Comparison of ENCODE assay signal across 9 cellular contexts in genomic region chr6:35453236-35453635, GRCh38. TPM values are rescaled to one million over a fixed set of nuclear protein-coding genes. Genes with fewer than 3 reads are reported as not detected.
A peak's percentile ranks its signal among the peaks of the same experiment; 100 is the strongest.
DNase-seq lines count a peak whose midpoint lies in the region; ATAC-seq and TF ChIP-seq lines count a peak whose summit lies in the region.
"Had no signal": no experiment of that assay in that cellular context is flagged by ENCODE, and none has a peak within 500 bp of the region (broad histone marks: within the 10 kb centered on the region; RNA-seq: fewer than 3 reads in every experiment).

No MANE protein-coding gene starts in this region.

- peak overlapping the region; percentile 79 for H3K4me3 ChIP-seq in iPS-15b (ENCODE audit: low read depth, low read length)
- H3K4me3 ChIP-seq in suprapubic skin = peak overlapping the region; percentile 74

- intact Hi-C loops in activated B cell treated with CpG ODN at 0.5 μM for 24 hours (cut with micrococcal nuclease) (no loop called here), sciatic nerve (cut with DNase I) (no loop called here)

- H3K9me3 Mint-ChIP-seq in activated T-cell treated with anti-CD3 and anti-CD28 coated beads, Interleukin-2, amount 50 U/mL, for 4 hours = no peaks in the 10 kb centered on the region
- H3K9me3 Mint-ChIP-seq in activated B cell treated with CpG ODN at 0.5 μM for 24 hours = no peaks in the 10 kb centered on the region

- peaks cover 9% of the 10 kb centered on the region for H3K36me3 Mint-ChIP-seq in activated T-cell treated with anti-CD3 and anti-CD28 coated beads, Interleukin-2, amount 50 U/mL, for 4 hours (ENCODE audit: insufficient read depth)
- peaks cover 16% of the 10 kb centered on the region for H3K36me3 Mint-ChIP-seq in activated B cell treated with CpG ODN at 0.5 μM for 24 hours (ENCODE audit: low read depth)

- no peak for DNase-seq in activated T-cell treated with anti-CD3 and anti-CD28 coated beads, Interleukin-2, amount 50 U/mL, for 4 hours
- no peak for DNase-seq in activated T-cell treated with anti-CD3 and anti-CD28 coated beads, Interleukin-2, amount 50 U/mL, for 48 hours
- DNase-seq in activated B cell treated with CpG ODN at 0.5 μM for 24 hours (no peak), suprapubic skin (ENCODE audit: low spot score in 2 of 2) (no peak), sciatic nerve (ENCODE audit: low spot score) (no peak), SHP77 (lab: John Stamatoyannopoulos, UW) (no peak)
- DNase-seq in stimulated activated naive CD4-positive, alpha-beta T cell treated with Interleukin-2 at 50 U/mL for 16 hours (lab: John Stamatoyannopoulos, UW) = no peak

- POLR2A ChIA-PET in activated B cell treated with CpG ODN at 0.5 μM for 24 hours (lab: Charles Lee) = interaction anchor here (0.5 to 1.8 kb wide), 3 partner anchors 110 to 153 kb away, joined by 3 to 17 read pairs (median 5); partner anchors contain the start of gene PPARD

- peaks cover 12% of the 10 kb centered on the region for H3K36me3 ChIP-seq in iPS-15b (ENCODE audit: control insufficient read depth, insufficient read depth, low read length)
- peaks cover 11% of the 10 kb centered on the region for H3K36me3 ChIP-seq in suprapubic skin

- CTCF ChIA-PET in activated B cell treated with CpG ODN at 0.5 μM for 24 hours (lab: Charles Lee) = interaction anchor here (1.9 to 3.3 kb wide), 3 partner anchors 14 to 110 kb away, joined by 5 to 35 read pairs (median 15); partner anchors contain the start of genes PPARD and RPL10A

- H3K4me3 Mint-ChIP-seq in activated T-cell treated with anti-CD3 and anti-CD28 coated beads, Interleukin-2, amount 50 U/mL, for 4 hours = peak overlapping the region; percentile 83
- peak overlapping the region; percentile 71 for H3K4me3 Mint-ChIP-seq in activated B cell treated with CpG ODN at 0.5 μM for 24 hours

- H3K27ac Mint-ChIP-seq in activated B cell treated with CpG ODN at 0.5 μM for 24 hours = no peak overlapping the region

- H3K9ac ChIP-seq in iPS-15b (ENCODE audit: low read depth, low read length) = no peak overlapping the region

- H3K9me3 ChIP-seq in iPS-15b (ENCODE audit: control insufficient read depth, insufficient read depth, low read length) (no peaks in the 10 kb centered on the region), suprapubic skin (no peaks in the 10 kb centered on the region)

- H3K4me1 Mint-ChIP-seq in activated T-cell treated with anti-CD3 and anti-CD28 coated beads, Interleukin-2, amount 50 U/mL, for 4 hours (ENCODE audit: low read depth) = peaks cover 27% of the 10 kb centered on the region
- H3K4me1 Mint-ChIP-seq in activated B cell treated with CpG ODN at 0.5 μM for 24 hours = peaks cover 27% of the 10 kb centered on the region

- TF ChIP-seq CTCF in activated B cell treated with CpG ODN at 0.5 μM for 24 hours (IDR thresholded peaks at IDR 0.05) (no peak), suprapubic skin (IDR thresholded peaks at IDR 0.05) (no peak)

- H3K27ac ChIP-seq in suprapubic skin = no peak overlapping the region

- TF ChIP-seq POLR2A in suprapubic skin (IDR thresholded peaks at IDR 0.05) = no peak

- H3K27me3 ChIP-seq in iPS-15b (ENCODE audit: control insufficient read depth, insufficient read depth, low read length) = peaks cover 6% of the 10 kb centered on the region
- H3K27me3 ChIP-seq in suprapubic skin = no peaks in the 10 kb centered on the region

- peaks cover 11% of the 10 kb centered on the region for H3K4me1 ChIP-seq in iPS-15b (ENCODE audit: control insufficient read depth, insufficient read depth, low read length)
- peaks cover 45% of the 10 kb centered on the region for H3K4me1 ChIP-seq in suprapubic skin

- no peak for TF ChIP-seq EP300 in suprapubic skin (IDR thresholded peaks at IDR 0.05)

- ATAC-seq in activated T-cell treated with anti-CD3 and anti-CD28 coated beads, Interleukin-2, amount 50 U/mL, for 4 hours = no peak
- no peak for ATAC-seq in activated B cell treated with CpG ODN at 0.5 μM for 24 hours (ENCODE audit: low read depth)
- no peak for ATAC-seq in sciatic nerve

- 7% methylated on average over 3 of the region's 3 CpGs for whole genome bisulfite sequencing in suprapubic skin

- no peaks in the 10 kb centered on the region for H3K27me3 Mint-ChIP-seq in activated T-cell treated with anti-CD3 and anti-CD28 coated beads, Interleukin-2, amount 50 U/mL, for 4 hours (ENCODE audit: low read depth)
- H3K27me3 Mint-ChIP-seq in activated B cell treated with CpG ODN at 0.5 μM for 24 hours = no peaks in the 10 kb centered on the region

RNA-seq across cellular contexts. Expression of gene FANCE, which starts 1.1 kb away (rescaled TPM):
- total RNA-seq in activated T-cell treated with anti-CD3 and anti-CD28 coated beads, Interleukin-2, amount 50 U/mL, for 4 hours = 10 to 100 TPM; 23.1 to 26.6 (median 24.8) TPM
- total RNA-seq in activated B cell treated with CpG ODN at 0.5 μM for 24 hours (8.5 and 9.2 TPM in 2 replicates), suprapubic skin (10 to 100 TPM; 20.6 to 25.6 (median 21.6) TPM), sciatic nerve (6.4 TPM)

RNA-seq across cellular contexts. Expression of gene RPL10A, which starts 15.0 kb away (rescaled TPM):
- 1,000 to 10,000 TPM; 1,745 to 1,992 (median 1,956) TPM for total RNA-seq in activated T-cell treated with anti-CD3 and anti-CD28 coated beads, Interleukin-2, amount 50 U/mL, for 4 hours
- 2,485 and 2,644 TPM in 2 replicates for total RNA-seq in activated B cell treated with CpG ODN at 0.5 μM for 24 hours
- total RNA-seq in suprapubic skin = 1,000 to 10,000 TPM; 1,092 to 2,148 (median 1,858) TPM
- 813 TPM for total RNA-seq in sciatic nerve

RNA-seq across cellular contexts. Expression of gene TEAD3, which starts 43.6 kb away (rescaled TPM):
- 1 to 10 TPM in 2 of 3 donors, under 1 TPM in 1; 0.94 to 2.2 (median 1.4) TPM for total RNA-seq in activated T-cell treated with anti-CD3 and anti-CD28 coated beads, Interleukin-2, amount 50 U/mL, for 4 hours
- 0.13 and 0.34 TPM in 2 replicates for total RNA-seq in activated B cell treated with CpG ODN at 0.5 μM for 24 hours
- total RNA-seq in suprapubic skin = 10 to 100 TPM; 39.0 to 55.4 (median 51.5) TPM
- 20.5 TPM for total RNA-seq in sciatic nerve

RNA-seq across cellular contexts. Expression of gene TULP1, which starts 59.5 kb away (rescaled TPM):
- not detected for total RNA-seq in activated T-cell treated with anti-CD3 and anti-CD28 coated beads, Interleukin-2, amount 50 U/mL, for 4 hours
- total RNA-seq in activated B cell treated with CpG ODN at 0.5 μM for 24 hours (not detected in 2 replicates), suprapubic skin (under 1 TPM in 2 of 4 donors, not detected in 2; 0.72 to 0.83 TPM), sciatic nerve (not detected)
- total RNA-seq: RPMI7951 had no signal
